Comparison of ENCODE assay signal across 10 cellular contexts in the genomic region with DNA sequence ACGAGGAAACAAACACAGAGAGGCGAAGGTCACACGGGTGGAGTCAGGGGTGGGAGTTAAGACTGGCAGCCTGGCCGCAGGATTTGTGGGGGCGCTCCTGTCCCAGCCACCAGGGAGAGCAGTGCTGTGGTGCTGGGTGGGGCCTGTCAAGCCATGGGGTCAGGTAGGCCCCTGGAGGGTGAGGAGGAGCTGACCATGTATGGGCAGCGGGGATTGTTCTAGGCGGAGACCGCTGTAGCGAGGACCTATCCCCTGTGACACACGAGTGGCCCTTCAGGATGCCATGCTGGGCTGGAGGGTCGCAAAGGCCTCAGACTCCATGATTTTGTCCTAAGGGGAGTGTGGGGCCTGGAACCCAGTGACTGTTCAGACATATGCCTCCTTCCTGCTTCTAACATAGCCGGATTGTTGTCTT. TPM values are rescaled to one million over a fixed set of nuclear protein-coding genes. Genes with fewer than 3 reads are reported as not detected.
DNase-seq lines count a peak whose midpoint lies in the region; ATAC-seq and TF ChIP-seq lines count a peak whose summit lies in the region.
"Had no signal": no experiment of that assay in that cellular context is flagged by ENCODE, and none has a peak within 500 bp of the region (broad histone marks: within the 10 kb centered on the region; RNA-seq: fewer than 3 reads in every experiment).

No MANE protein-coding gene starts in this region.

- peaks cover 44% of the 10 kb centered on the region for H3K4me1 ChIP-seq in HUES48 (ENCODE audit: control insufficient read depth, insufficient read depth, low read length)

- H3K4me3 Mint-ChIP-seq in activated naive CD8-positive, alpha-beta T cell treated with anti-CD3 and anti-CD28 coated beads, Interleukin-2, amount 50 U/mL, for 24 hours = peak overlapping the region; percentile 18
- H3K4me3 Mint-ChIP-seq in nephron = peak overlapping the region; percentile 42 to 67 (median 62)

- no peak overlapping the region for H3K4me3 ChIP-seq in HUES48 (ENCODE audit: low read depth, low read length)

- TF ChIP-seq CTCF in C4-2B (conservative IDR thresholded peaks at IDR 0.05) (no peak), nephron (IDR thresholded peaks at IDR 0.05; ENCODE audit: unreplicated experiment in 3 of 3) (no peak)

- peaks cover 46% of the 10 kb centered on the region for H3K4me1 Mint-ChIP-seq in activated naive CD8-positive, alpha-beta T cell treated with anti-CD3 and anti-CD28 coated beads, Interleukin-2, amount 50 U/mL, for 24 hours
- peaks cover 33% of the 10 kb centered on the region for H3K4me1 Mint-ChIP-seq in nephron

- no peak for ATAC-seq in activated naive CD8-positive, alpha-beta T cell treated with anti-CD3 and anti-CD28 coated beads, Interleukin-2, amount 50 U/mL, for 24 hours

- H3K9ac ChIP-seq in HUES48 (ENCODE audit: low read depth, low read length) = no peak overlapping the region

- H3K27me3 ChIP-seq in HUES48 (ENCODE audit: control insufficient read depth, insufficient read depth, low read length) = no peaks in the 10 kb centered on the region

- peaks cover 14% of the 10 kb centered on the region for H3K36me3 ChIP-seq in HUES48 (ENCODE audit: control insufficient read depth, insufficient read depth, low read length)

- no peaks in the 10 kb centered on the region for H3K9me3 ChIP-seq in HUES48 (ENCODE audit: control insufficient read depth, insufficient read depth, low read length)

- H3K27ac Mint-ChIP-seq in activated naive CD8-positive, alpha-beta T cell treated with anti-CD3 and anti-CD28 coated beads, Interleukin-2, amount 50 U/mL, for 24 hours = no peak overlapping the region
- peak overlapping the region in 2 of 3 experiments; percentile 17 to 60 for H3K27ac Mint-ChIP-seq in nephron

- peak overlapping the region; percentile 27 for H3K27ac ChIP-seq in C4-2B
- H3K27ac ChIP-seq in HUES48 (ENCODE audit: low read depth, low read length) = peak overlapping the region; percentile 35

- H3K9me3 Mint-ChIP-seq in activated naive CD8-positive, alpha-beta T cell treated with anti-CD3 and anti-CD28 coated beads, Interleukin-2, amount 50 U/mL, for 24 hours = no peaks in the 10 kb centered on the region
- no peaks in the 10 kb centered on the region for H3K9me3 Mint-ChIP-seq in nephron
- H3K9me3 Mint-ChIP-seq: IgD-negative memory B cell had no signal

- no peaks in the 10 kb centered on the region for H3K27me3 Mint-ChIP-seq in activated naive CD8-positive, alpha-beta T cell treated with anti-CD3 and anti-CD28 coated beads, Interleukin-2, amount 50 U/mL, for 24 hours
- H3K27me3 Mint-ChIP-seq in nephron (ENCODE audit: low read depth) = no peaks in the 10 kb centered on the region
- H3K27me3 Mint-ChIP-seq: IgD-negative memory B cell had no signal

- DNase-seq in activated naive CD8-positive, alpha-beta T cell treated with anti-CD3 and anti-CD28 coated beads, Interleukin-2, amount 50 U/mL, for 24 hours = no peak
- no peak for DNase-seq in stimulated activated CD4-positive, alpha-beta T cell treated with anti-CD3 and anti-CD28 coated beads, Interleukin-2, amount 100 ng/mL, for 24 hours
- DNase-seq in ureter (ENCODE audit: low spot score) = no peak
- no peak for DNase-seq in stimulated activated CD4-positive, alpha-beta T cell treated with anti-CD3 and anti-CD28 coated beads, Interleukin-4, amount 100 ng/mL, for 4 hours
- DNase-seq in pons (ENCODE audit: low spot score) = no peak

- peaks cover 27% of the 10 kb centered on the region for H3K36me3 Mint-ChIP-seq in activated naive CD8-positive, alpha-beta T cell treated with anti-CD3 and anti-CD28 coated beads, Interleukin-2, amount 50 U/mL, for 24 hours (ENCODE audit: low read depth)
- peaks cover 14% of the 10 kb centered on the region for H3K36me3 Mint-ChIP-seq in nephron (ENCODE audit: low read depth)

RNA-seq across cellular contexts. Expression of gene RPS19BP1, which starts 1.6 kb away (rescaled TPM):
- total RNA-seq in ureter = 43.2 TPM

RNA-seq across cellular contexts. Expression of gene ATF4, which starts 13.7 kb away (rescaled TPM):
- total RNA-seq in ureter = 381 TPM

RNA-seq across cellular contexts. Expression of gene MIEF1, which starts 32.0 kb away (rescaled TPM):
- 30.1 TPM for total RNA-seq in ureter

RNA-seq across cellular contexts. Expression of gene CACNA1I, which starts 36.5 kb away (rescaled TPM):
- 0.75 TPM for total RNA-seq in ureter
- total RNA-seq: bronchial epithelial cell had no signal
